In genomic region chr2:194166818-194167217, GRCh38 we compare ENCODE assay signal across 8 cellular contexts.
A peak's percentile ranks its signal among the peaks of the same experiment; 100 is the strongest.
DNase-seq lines count a peak whose midpoint lies in the region; ATAC-seq lines count a peak whose summit lies in the region.

No MANE protein-coding gene starts in this region.

- peak; percentile 88 for ATAC-seq in GM21381 (IDR thresholded peaks at IDR 0.05; ENCODE audit: unreplicated experiment)
- peak; percentile 85 for ATAC-seq in HG03571 (IDR thresholded peaks at IDR 0.05; ENCODE audit: unreplicated experiment)

- DNase-seq in ELR (ENCODE audit: low read depth) (peak; percentile 60), RPMI8226 (peak; percentile 38), globus pallidus (ENCODE audit: low spot score) (peak; percentile 5), NCI-H187 treated with DMSO at 0.1 percent for 48 hours (lab: John Stamatoyannopoulos, UW) (no peak), GM19240 (ENCODE audit: insufficient read length, low spot score) (no peak)
- no peak for DNase-seq in stimulated activated CD4-positive, alpha-beta T cell treated with anti-CD3 and anti-CD28 coated beads, Interleukin-2, amount 100 ng/mL, for 48 hours

Comparison
In these comparisons a context has a peak if more than half of its experiments do, and no peak if none do; other contexts are left out.
1. DNase-seq: peak in ELR (single experiment), RPMI8226 (single experiment) and globus pallidus (single experiment); none in stimulated activated CD4-positive, alpha-beta T cell treated with anti-CD3 and anti-CD28 coated beads, Interleukin-2, amount 100 ng/mL, for 48 hours (0 of 2), NCI-H187 treated with DMSO at 0.1 percent for 48 hours (single experiment) and GM19240 (single experiment).